In the genomic region with DNA sequence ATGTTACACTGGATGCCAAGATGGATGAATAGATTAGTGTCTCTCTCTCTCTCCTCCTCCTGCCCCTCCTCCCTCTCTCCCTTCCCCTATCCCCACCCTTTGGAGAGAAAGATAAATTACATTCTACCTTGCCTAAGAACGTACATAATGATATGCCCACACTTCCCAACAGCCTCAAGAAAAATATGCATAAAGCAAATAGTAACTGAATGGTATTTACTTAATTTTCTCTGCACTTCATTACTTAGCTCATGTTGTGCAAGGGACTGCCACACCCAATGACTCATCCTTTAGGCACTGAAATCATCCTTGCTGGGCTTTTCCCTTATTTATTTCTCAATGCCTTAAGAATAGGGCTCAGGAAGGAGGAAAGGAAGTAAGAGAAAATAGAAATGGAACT, we compare ENCODE assay signal across 8 cellular contexts.
DNase-seq lines count a peak whose midpoint lies in the region; ATAC-seq and TF ChIP-seq lines count a peak whose summit lies in the region.

No MANE protein-coding gene starts in this region.

- peak; percentile 86 for DNase-seq in HFFc6
- DNase-seq in SKM-1 treated with dmso at 0.1 percent for 144 hours (lab: John Stamatoyannopoulos, UW; ENCODE audit: unreplicated experiment) = peak; percentile 78
- DNase-seq in left cardiac atrium = peak; percentile 49
- DNase-seq in suprapubic skin (ENCODE audit: low spot score in 2 of 2) = peak in 1 of 2 donors; percentile 81
- no peak for DNase-seq in stimulated activated CD4-positive, alpha-beta T cell treated with anti-CD3 and anti-CD28 coated beads, Interleukin-2, amount 100 ng/mL, for 48 hours
- DNase-seq in activated CD8-positive, alpha-beta T cell treated with anti-CD3 and anti-CD28 coated beads, Interleukin-2, amount 10 ng/mL, durations not matched to agents 7 days and 5 days = no peak
- DNase-seq in activated effector memory CD4-positive, alpha-beta T cell treated with anti-CD3 and anti-CD28 coated beads, Interleukin-2, amount 50 U/mL, for 16 hours = no peak

- TF ChIP-seq EP300 in suprapubic skin (IDR thresholded peaks at IDR 0.05) = no peak

- H3K9me3 ChIP-seq in suprapubic skin = no peaks in the 10 kb centered on the region

- no peaks in the 10 kb centered on the region for H3K36me3 Mint-ChIP-seq in HFFc6 (ENCODE audit: low read depth)
- no peaks in the 10 kb centered on the region for H3K36me3 Mint-ChIP-seq in activated CD8-positive, alpha-beta T cell treated with anti-CD3 and anti-CD28 coated beads, Interleukin-2, amount 10 ng/mL, durations not matched to agents 7 days and 5 days (ENCODE audit: low read depth)

- H3K27ac Mint-ChIP-seq in HFFc6 = peak overlapping the region; percentile 97
- no peak overlapping the region for H3K27ac Mint-ChIP-seq in activated CD8-positive, alpha-beta T cell treated with anti-CD3 and anti-CD28 coated beads, Interleukin-2, amount 10 ng/mL, durations not matched to agents 7 days and 5 days

- H3K27me3 ChIP-seq in suprapubic skin = no peaks in the 10 kb centered on the region

- H3K27me3 Mint-ChIP-seq in HFFc6 (ENCODE audit: insufficient read depth) = no peaks in the 10 kb centered on the region; the same call in 1 of the 2 replicates
- H3K27me3 Mint-ChIP-seq in activated CD8-positive, alpha-beta T cell treated with anti-CD3 and anti-CD28 coated beads, Interleukin-2, amount 10 ng/mL, durations not matched to agents 7 days and 5 days (ENCODE audit: low read depth) = no peaks in the 10 kb centered on the region

- ATAC-seq in left cardiac atrium (peak; percentile 74 to 91), GM21786 (IDR thresholded peaks at IDR 0.05; ENCODE audit: unreplicated experiment) (no peak)
- no peak for ATAC-seq in activated CD8-positive, alpha-beta T cell treated with anti-CD3 and anti-CD28 coated beads, Interleukin-2, amount 10 ng/mL, durations not matched to agents 7 days and 5 days

- H3K4me3 Mint-ChIP-seq in HFFc6 = peak overlapping the region; percentile 58
- no peak overlapping the region for H3K4me3 Mint-ChIP-seq in activated CD8-positive, alpha-beta T cell treated with anti-CD3 and anti-CD28 coated beads, Interleukin-2, amount 10 ng/mL, durations not matched to agents 7 days and 5 days

- H3K4me1 ChIP-seq in suprapubic skin = peaks cover 38% of the 10 kb centered on the region

- H3K4me3 ChIP-seq in suprapubic skin = no peak overlapping the region

- CTCF ChIA-PET in activated CD8-positive, alpha-beta T cell treated with anti-CD3 and anti-CD28 coated beads, Interleukin-2, amount 10 ng/mL, durations not matched to agents 7 days and 5 days (lab: Charles Lee) = no interaction called here

- H3K9me3 Mint-ChIP-seq in HFFc6 = no peaks in the 10 kb centered on the region
- H3K9me3 Mint-ChIP-seq in activated CD8-positive, alpha-beta T cell treated with anti-CD3 and anti-CD28 coated beads, Interleukin-2, amount 10 ng/mL, durations not matched to agents 7 days and 5 days (ENCODE audit: insufficient read depth) = no peaks in the 10 kb centered on the region

- intact Hi-C loops in left cardiac atrium (cut with DNase I) = no loop called here

- TF ChIP-seq CTCF in HFFc6 (IDR thresholded peaks at IDR 0.05) (no peak), suprapubic skin (IDR thresholded peaks at IDR 0.05) (no peak)

- H3K4me1 Mint-ChIP-seq in HFFc6 (ENCODE audit: low read depth) = peaks cover 40% of the 10 kb centered on the region
- no peaks in the 10 kb centered on the region for H3K4me1 Mint-ChIP-seq in activated CD8-positive, alpha-beta T cell treated with anti-CD3 and anti-CD28 coated beads, Interleukin-2, amount 10 ng/mL, durations not matched to agents 7 days and 5 days (ENCODE audit: low read depth)

- POLR2A ChIA-PET in activated CD8-positive, alpha-beta T cell treated with anti-CD3 and anti-CD28 coated beads, Interleukin-2, amount 10 ng/mL, durations not matched to agents 7 days and 5 days (lab: Charles Lee) = no interaction called here

- 8% methylated on average over 1 of the region's 1 CpG for WGBS in suprapubic skin

- H3K36me3 ChIP-seq in suprapubic skin = no peaks in the 10 kb centered on the region

- no peak for TF ChIP-seq POLR2A in suprapubic skin (IDR thresholded peaks at IDR 0.05)

- peak overlapping the region; percentile 93 for H3K27ac ChIP-seq in suprapubic skin

Comparison
In these comparisons a context has a peak if more than half of its experiments do, and no peak if none do; other contexts are left out.
1. DNase-seq: peak in HFFc6 (single experiment), SKM-1 treated with dmso at 0.1 percent for 144 hours (single experiment) and left cardiac atrium (single experiment); none in stimulated activated CD4-positive, alpha-beta T cell treated with anti-CD3 and anti-CD28 coated beads, Interleukin-2, amount 100 ng/mL, for 48 hours (0 of 2), activated CD8-positive, alpha-beta T cell treated with anti-CD3 and anti-CD28 coated beads, Interleukin-2, amount 10 ng/mL, durations not matched to agents 7 days and 5 days (single experiment) and activated effector memory CD4-positive, alpha-beta T cell treated with anti-CD3 and anti-CD28 coated beads, Interleukin-2, amount 50 U/mL, for 16 hours (single experiment).
2. ATAC-seq: peak in left cardiac atrium (2 of 2); none in GM21786 (single experiment) and activated CD8-positive, alpha-beta T cell treated with anti-CD3 and anti-CD28 coated beads, Interleukin-2, amount 10 ng/mL, durations not matched to agents 7 days and 5 days (single experiment).